ENCODE assay signal across 2 cellular contexts in the genomic region with DNA sequence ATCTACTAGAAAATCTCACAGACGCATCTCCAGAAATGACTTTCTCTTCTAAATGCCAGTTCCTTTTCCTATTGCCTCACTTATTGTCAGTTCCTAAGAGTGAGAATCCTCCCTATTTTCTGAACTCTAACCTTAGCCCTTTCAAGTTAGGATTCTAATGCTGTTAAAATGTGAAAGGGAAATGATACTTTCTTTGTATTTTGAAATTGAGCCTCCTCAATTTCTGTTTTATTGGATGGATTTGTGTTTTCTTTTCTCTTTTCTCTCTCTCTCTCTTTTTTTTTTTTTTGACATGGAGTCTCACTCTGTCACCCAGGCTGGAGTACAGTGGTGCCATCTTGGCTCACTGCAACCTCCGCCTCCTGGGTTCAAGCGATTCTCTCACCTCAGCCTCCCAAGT. TPM values are rescaled to one million over a fixed set of nuclear protein-coding genes. Genes with fewer than 3 reads are reported as not detected.
"Had no signal": no experiment of that assay in that cellular context is flagged by ENCODE, and none has a peak within 500 bp of the region (broad histone marks: within the 10 kb centered on the region; RNA-seq: fewer than 3 reads in every experiment).

No MANE protein-coding gene starts in this region.

RNA-seq across cellular contexts. Expression of gene DYRK3, which starts 30.8 kb away (rescaled TPM):
- polyA plus RNA-seq: immature natural killer cell; naive thymus-derived CD4-positive, alpha-beta T cell had no signal
